In the genomic region with DNA sequence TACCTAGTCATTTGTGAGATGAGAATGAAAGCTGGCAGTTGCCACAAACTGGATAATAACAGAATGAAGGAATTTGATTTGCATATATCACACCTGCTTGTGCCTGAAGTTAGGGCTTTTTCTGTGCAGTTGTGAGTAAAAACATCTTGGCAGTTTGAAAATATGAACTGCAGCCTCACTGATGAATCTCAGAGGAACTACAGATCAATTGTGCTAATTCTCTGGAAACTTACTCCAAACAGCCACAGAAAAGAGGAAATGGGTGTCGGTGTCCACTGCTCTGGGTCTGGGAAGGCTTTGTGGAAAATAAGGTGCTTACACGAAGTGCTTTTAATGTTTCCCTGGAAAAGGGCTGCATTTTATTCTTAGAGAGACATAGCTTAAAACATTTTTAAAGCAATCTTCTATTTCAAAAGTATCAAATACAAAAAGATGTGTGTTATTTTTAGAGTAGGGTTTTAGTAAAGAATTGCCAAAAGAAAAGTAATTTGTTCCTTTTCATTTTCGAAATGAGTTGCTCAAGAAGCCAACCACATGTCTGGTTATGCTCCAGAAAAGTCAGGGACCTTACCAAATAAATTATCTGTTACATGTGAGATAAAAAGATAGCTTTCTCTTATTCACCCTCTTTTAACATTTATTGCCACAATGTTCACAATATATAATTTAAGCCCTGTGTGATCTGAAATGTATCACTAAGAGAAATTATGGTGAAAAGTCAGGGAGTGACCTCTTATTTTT, we compare ENCODE assay signal across 12 cellular contexts.
DNase-seq lines count a peak whose midpoint lies in the region; ATAC-seq and TF ChIP-seq lines count a peak whose summit lies in the region.
"Had no signal": no experiment of that assay in that cellular context is flagged by ENCODE, and none has a peak within 500 bp of the region (broad histone marks: within the 10 kb centered on the region; RNA-seq: fewer than 3 reads in every experiment).

No MANE protein-coding gene starts in this region.

- H3K4me3 ChIP-seq in SK-N-MC = peak overlapping the region; percentile 36; the same call in 1 of the 2 replicates
- H3K4me3 ChIP-seq: right lobe of liver had no signal

- H3K27ac ChIP-seq in SK-N-MC (peak overlapping the region; percentile 31; the same call in 1 of the 2 replicates), substantia nigra (ENCODE audit: low read depth, low read length, poor library complexity, severe bottlenecking) (no peak overlapping the region)
- H3K27ac ChIP-seq: right lobe of liver had no signal

- H3K4me1 Mint-ChIP-seq in Calu3 (ENCODE audit: low read depth, unreplicated experiment) = peaks cover 47% of the 10 kb centered on the region

- CTCF ChIA-PET in Calu3 (lab: Charles Lee) = no interaction called here

- no peaks in the 10 kb centered on the region for H3K9me3 ChIP-seq in SK-N-MC (ENCODE audit: low read depth, low read length)
- H3K9me3 ChIP-seq: right lobe of liver had no signal

- no peaks in the 10 kb centered on the region for H3K27me3 Mint-ChIP-seq in Calu3 (ENCODE audit: unreplicated experiment)

- H3K9me3 Mint-ChIP-seq in Calu3 (ENCODE audit: low read depth, unreplicated experiment) = no peaks in the 10 kb centered on the region

- no TSS peak for BruUV-seq in Calu3 (replicated peaks; lab: Mats Ljungman, UMichigan)

- intact Hi-C loops in Calu3 (cut with micrococcal nuclease; ENCODE audit: unreplicated experiment) = loop anchor here (10.0 kb wide), 1 partner anchor 132 kb away; no protein-coding TSS in a partner anchor

- no peak for TF ChIP-seq CTCF in Calu3 (IDR thresholded peaks at IDR 0.05; ENCODE audit: unreplicated experiment)

- no peaks in the 10 kb centered on the region for H3K36me3 Mint-ChIP-seq in Calu3 (ENCODE audit: insufficient read depth, unreplicated experiment)

- H3K27ac Mint-ChIP-seq in Calu3 (ENCODE audit: unreplicated experiment) = no peak overlapping the region

- H3K4me3 Mint-ChIP-seq in Calu3 (ENCODE audit: low read depth, unreplicated experiment) = no peak overlapping the region

- H3K36me3 ChIP-seq in SK-N-MC (ENCODE audit: insufficient read depth, low read length) = no peaks in the 10 kb centered on the region
- H3K36me3 ChIP-seq: right lobe of liver had no signal

- peak overlapping the region; percentile 41 for H3K9ac ChIP-seq in SK-N-MC (ENCODE audit: insufficient read length)

- DNase-seq in SK-N-MC (ENCODE audit: low read depth, low spot score) = no peak
- DNase-seq in myocyte (ENCODE audit: low read depth) = peak; percentile 14
- DNase-seq in epidermal melanocyte (ENCODE audit: insufficient read length, low spot score) = no peak
- DNase-seq in substantia nigra (lab: John Stamatoyannopoulos, UW) = no peak
- DNase-seq in Calu3 = no peak
- DNase-seq: activated CD8-positive, alpha-beta memory T cell treated with anti-CD3 and anti-CD28 coated beads, Interleukin-2, amount 50 U/mL, for 48 hours; DMS53; right lobe of liver; Right ventricle myocardium superior had no signal

- ATAC-seq in GM18519 (IDR thresholded peaks at IDR 0.05; ENCODE audit: low FRiP score, unreplicated experiment) (peak; percentile 57), HG02763 (IDR thresholded peaks at IDR 0.05; ENCODE audit: unreplicated experiment) (peak; percentile 59), GM19328 (IDR thresholded peaks at IDR 0.05; ENCODE audit: unreplicated experiment) (no peak)
